28 cellular contexts compared by ENCODE assay signal in the genomic region with DNA sequence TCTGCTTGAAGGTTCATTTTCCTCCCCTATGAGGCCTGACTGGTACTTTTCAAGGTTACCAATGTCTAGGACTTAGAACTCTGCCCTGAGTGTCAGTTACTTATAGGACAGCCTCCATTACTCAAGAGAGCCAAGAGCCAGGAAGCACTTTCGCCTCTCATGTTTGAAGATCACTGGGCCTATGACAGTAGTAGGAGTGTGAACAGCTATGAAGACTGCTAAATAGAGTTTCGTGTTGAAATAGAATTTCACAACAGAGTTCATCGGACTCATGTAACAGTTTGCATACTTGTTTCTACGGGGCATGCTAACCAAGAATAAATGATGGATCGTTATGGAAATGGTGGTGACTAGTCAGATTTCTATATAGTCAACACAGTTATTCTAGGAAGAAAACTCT.
"Had no signal": no experiment of that assay in that cellular context is flagged by ENCODE, and none has a peak within 500 bp of the region (broad histone marks: within the 10 kb centered on the region; RNA-seq: fewer than 3 reads in every experiment).

No MANE protein-coding gene starts in this region.

- H3K4me3 Mint-ChIP-seq: activated CD4-positive, alpha-beta T cell treated with anti-CD3 and anti-CD28 coated beads for 36 hours; activated CD8-positive, alpha-beta T cell treated with anti-CD3 and anti-CD28 coated beads for 36 hours; activated naive CD8-positive, alpha-beta T cell treated with anti-CD3 and anti-CD28 coated beads, Interleukin-2, amount 10 ng/mL, durations not matched to agents 7 days and 5 days; T-cell had no signal

- H3K4me1 ChIP-seq: adrenal gland, breast epithelium had no signal

- H3K4me3 ChIP-seq: adrenal gland, breast epithelium, K562, PC-9, SK-N-MC had no signal

- H3K9me3 Mint-ChIP-seq: activated CD8-positive, alpha-beta T cell treated with anti-CD3 and anti-CD28 coated beads for 36 hours; activated naive CD8-positive, alpha-beta T cell treated with anti-CD3 and anti-CD28 coated beads, Interleukin-2, amount 10 ng/mL, durations not matched to agents 7 days and 5 days; T-cell had no signal

- H3K36me3 ChIP-seq: adrenal gland, breast epithelium had no signal

- DNase-seq: activated CD4-positive, alpha-beta T cell treated with anti-CD3 and anti-CD28 coated beads for 36 hours; activated CD4-positive, alpha-beta T cell treated with anti-CD3 and anti-CD28 coated beads, Interleukin-2, amount 50 U/mL, for 1 hour; activated CD8-positive, alpha-beta memory T cell treated with anti-CD3 and anti-CD28 coated beads, Interleukin-2, amount 50 U/mL, for 4 hours; activated CD8-positive, alpha-beta T cell treated with anti-CD3 and anti-CD28 coated beads for 36 hours; activated naive CD4-positive, alpha-beta T cell treated with anti-CD3 and anti-CD28 coated beads, Interleukin-2, amount 50 U/mL, for 16 hours; activated naive CD8-positive, alpha-beta T cell treated with anti-CD3 and anti-CD28 coated beads, Interleukin-2, amount 10 ng/mL, durations not matched to agents 7 days and 5 days; adrenal gland; anterior cingulate cortex; central memory CD4-positive, alpha-beta T cell; Karpas-422; MM.1S; NCI-H1092 treated with DMSO at 0.1 percent for 48 hours; NCI-H1417 treated with DMSO at 0.1 percent for 48 hours; NCI-H1694; NCI-H2029; NCI-H345; NCI-H510A; NCI-H526 treated with DMSO at 0.1 percent for 48 hours; NCI-H82; PC-9; SIG-M5; T-cell; T-helper 2 cell; T1000 had no signal

- ATAC-seq: activated CD4-positive, alpha-beta T cell treated with anti-CD3 and anti-CD28 coated beads for 36 hours; activated CD8-positive, alpha-beta T cell treated with anti-CD3 and anti-CD28 coated beads for 36 hours; K562; T-cell had no signal

- H3K27me3 Mint-ChIP-seq: activated CD4-positive, alpha-beta T cell treated with anti-CD3 and anti-CD28 coated beads for 36 hours; activated CD8-positive, alpha-beta T cell treated with anti-CD3 and anti-CD28 coated beads for 36 hours; activated naive CD8-positive, alpha-beta T cell treated with anti-CD3 and anti-CD28 coated beads, Interleukin-2, amount 10 ng/mL, durations not matched to agents 7 days and 5 days had no signal

- FAIRE-seq: K562 had no signal

- H3K9me3 ChIP-seq: adrenal gland, breast epithelium had no signal

- H3K27me3 ChIP-seq: adrenal gland had no signal

- H3K27ac ChIP-seq: adrenal gland, breast epithelium, PC-9, SK-N-MC, VCaP had no signal

- H3K36me3 Mint-ChIP-seq: activated naive CD8-positive, alpha-beta T cell treated with anti-CD3 and anti-CD28 coated beads, Interleukin-2, amount 10 ng/mL, durations not matched to agents 7 days and 5 days; T-cell had no signal

- H3K4me1 Mint-ChIP-seq: activated CD4-positive, alpha-beta T cell treated with anti-CD3 and anti-CD28 coated beads for 36 hours; activated naive CD8-positive, alpha-beta T cell treated with anti-CD3 and anti-CD28 coated beads, Interleukin-2, amount 10 ng/mL, durations not matched to agents 7 days and 5 days; T-cell had no signal

- H3K27ac Mint-ChIP-seq: activated CD4-positive, alpha-beta T cell treated with anti-CD3 and anti-CD28 coated beads for 36 hours; activated CD8-positive, alpha-beta T cell treated with anti-CD3 and anti-CD28 coated beads for 36 hours; activated naive CD8-positive, alpha-beta T cell treated with anti-CD3 and anti-CD28 coated beads, Interleukin-2, amount 10 ng/mL, durations not matched to agents 7 days and 5 days; T-cell had no signal
